ENCODE assay signal across 23 cellular contexts in genomic region chr20:61800359-61801064, GRCh38.
"Had no signal": no experiment of that assay in that cellular context is flagged by ENCODE, and none has a peak within 500 bp of the region (broad histone marks: within the 10 kb centered on the region; RNA-seq: fewer than 3 reads in every experiment).

No MANE protein-coding gene starts in this region.

- H3K9me3 ChIP-seq: colonic mucosa, psoas muscle, right lobe of liver, stomach, thoracic aorta, transverse colon had no signal

- H3K27me3 ChIP-seq: colonic mucosa, right lobe of liver had no signal

- H3K4me1 ChIP-seq: colonic mucosa, foreskin keratinocyte, psoas muscle, right lobe of liver, transverse colon had no signal

- H3K4me3 ChIP-seq: colonic mucosa, lung, psoas muscle, right lobe of liver, stomach, thoracic aorta, transverse colon had no signal

- H3K36me3 ChIP-seq: colonic mucosa, right lobe of liver, stomach, thoracic aorta, transverse colon had no signal

- H3K27ac ChIP-seq: colonic mucosa, foreskin keratinocyte, psoas muscle, right lobe of liver, stomach, thoracic aorta, transverse colon had no signal

- DNase-seq: cerebellar nuclear complex; colonic mucosa; effector CD4-positive, alpha-beta T cell; endodermal cell; erythroblast; foreskin keratinocyte; head of caudate nucleus; hippocampal formation; kidney glomerular epithelial cell; mesenchymal stem cell; midbrain; naive B cell; retina; stimulated activated CD4-positive, alpha-beta T cell treated with anti-CD3 and anti-CD28 coated beads, Interleukin-12 subunit alpha, Interleukin-12 subunit beta, amount 100 ng/mL, for 4 hours; stimulated activated naive CD4-positive, alpha-beta T cell; stomach; substantia nigra; transverse colon had no signal

- ATAC-seq: foreskin keratinocyte, psoas muscle, right lobe of liver had no signal

- FAIRE-seq: endothelial cell of umbilical vein had no signal
